Comparison of ENCODE assay signal across 18 cellular contexts in genomic region chr12:27583057-27583797, GRCh38. TPM values are rescaled to one million over a fixed set of nuclear protein-coding genes. Genes with fewer than 3 reads are reported as not detected.
DNase-seq lines count a peak whose midpoint lies in the region; ATAC-seq, FAIRE-seq and TF ChIP-seq lines count a peak whose summit lies in the region.
"Had no signal": no experiment of that assay in that cellular context is flagged by ENCODE, and none has a peak within 500 bp of the region (broad histone marks: within the 10 kb centered on the region; RNA-seq: fewer than 3 reads in every experiment).

No MANE protein-coding gene starts in this region.

- peaks cover 20 to 51% (median 30%) of the 10 kb centered on the region in 4 donors for H3K4me1 ChIP-seq in esophagus muscularis mucosa
- peaks cover 6 to 57% (median 18%) of the 10 kb centered on the region in 5 donors for H3K4me1 ChIP-seq in subcutaneous abdominal adipose tissue (ENCODE audit: control insufficient read depth in 5 of 5, insufficient read depth in 5 of 5, low read length in 5 of 5)

- H3K9me3 ChIP-seq in esophagus muscularis mucosa (no peaks in the 10 kb centered on the region), subcutaneous abdominal adipose tissue (ENCODE audit: control insufficient read depth in 5 of 5, low read length in 5 of 5) (no peaks in the 10 kb centered on the region)

- H3K36me3 ChIP-seq in esophagus muscularis mucosa: peaks cover 0 to 16% (median 7%) of the 10 kb centered on the region in 4 donors
- H3K36me3 ChIP-seq in subcutaneous abdominal adipose tissue (ENCODE audit: control insufficient read depth in 5 of 5, insufficient read depth in 5 of 5, low read length in 5 of 5): peaks cover 3 to 6% (median 4%) of the 10 kb centered on the region in 5 donors

- no peak overlapping the region for H3K9ac ChIP-seq in subcutaneous abdominal adipose tissue (ENCODE audit: low read length in 5 of 5)

- DNase-seq in HTR-8/SVneo (ENCODE audit: insufficient read length, low spot score): no peak
- no peak for DNase-seq in esophagus muscularis mucosa (ENCODE audit: extremely low spot score)
- peak; percentile 11 for DNase-seq in left kidney (ENCODE audit: low read depth, low spot score)
- no peak for DNase-seq in NOMO-1 (lab: John Stamatoyannopoulos, UW; ENCODE audit: unreplicated experiment in 2 of 2)
- DNase-seq in nucleus accumbens (lab: John Stamatoyannopoulos, UW): no peak
- DNase-seq: activated CD8-positive, alpha-beta T cell treated with anti-CD3 and anti-CD28 coated beads for 36 hours; activated naive CD4-positive, alpha-beta T cell treated with Interleukin-2 at 50 U/mL for 16 hours; CD4-positive, alpha-beta memory T cell; GDM1; GOT3; NCI-H2029 treated with DMSO at 0.1 percent for 48 hours; NCI-H69; RPMI8226; stimulated activated CD8-positive, alpha-beta memory T cell treated with anti-CD3 and anti-CD28 coated beads, Interleukin-4, amount 100 ng/mL, for 48 hours had no signal

- peak; percentile 31 for FAIRE-seq in HTR-8/SVneo (lab: Jason Lieb, UNC)
- FAIRE-seq: frontal cortex had no signal

- H3K27me3 ChIP-seq in esophagus muscularis mucosa (no peaks in the 10 kb centered on the region), subcutaneous abdominal adipose tissue (ENCODE audit: control insufficient read depth in 5 of 5, insufficient read depth in 4 of 5, low read length in 5 of 5) (no peaks in the 10 kb centered on the region)

- no peak for TF ChIP-seq POLR2A in esophagus muscularis mucosa (IDR thresholded peaks at IDR 0.05; ENCODE audit: low read depth)

- intact Hi-C loops in esophagus muscularis mucosa (cut with DNase I): no loop called here

- no peak for ATAC-seq in HG03571 (IDR thresholded peaks at IDR 0.05; ENCODE audit: unreplicated experiment)
- ATAC-seq in HG02763 (IDR thresholded peaks at IDR 0.05; ENCODE audit: unreplicated experiment): no peak
- ATAC-seq: activated CD8-positive, alpha-beta T cell treated with anti-CD3 and anti-CD28 coated beads for 36 hours had no signal

- H3K4me3 ChIP-seq in esophagus muscularis mucosa: no peak overlapping the region
- H3K4me3 ChIP-seq in subcutaneous abdominal adipose tissue (ENCODE audit: low read depth in 1 of 5, low read length in 5 of 5): no peak overlapping the region

- WGBS in esophagus muscularis mucosa: 66% methylated on average over 3 of the region's 3 CpGs

- no peak for TF ChIP-seq EP300 in esophagus muscularis mucosa (IDR thresholded peaks at IDR 0.05)

- peak overlapping the region; percentile 10 to 56 (median 30) for H3K27ac ChIP-seq in esophagus muscularis mucosa (replicated peaks in 1 of 4)
- H3K27ac ChIP-seq in subcutaneous abdominal adipose tissue (ENCODE audit: low read depth, low read length): peak overlapping the region; percentile 71

- TF ChIP-seq CTCF in esophagus muscularis mucosa (IDR thresholded peaks at IDR 0.05): no peak

RNA-seq across cellular contexts. Expression of gene PPFIBP1, which starts 59.2 kb away (rescaled TPM):
- 10 to 100 TPM; 53.2 to 79.0 (median 66.5) TPM for total RNA-seq in esophagus muscularis mucosa
